Comparison of ENCODE assay signal across 1 cellular context in genomic region chr11:69193151-69193550, GRCh38.
TF ChIP-seq lines count a peak whose summit lies in the region.

No MANE protein-coding gene starts in this region.

TF ChIP-seq in SK-N-SH treated with all-trans-retinoic acid at 6 μM for 48 hours, 23 proteins besides CTCF, POLR2A, EP300 and RAD21 (continued from another document):
- TF ChIP-seq TSHZ2 (CRISPR knock-in tag; IDR thresholded peaks at IDR 0.05) (no peak), POU6F1 (CRISPR knock-in tag; IDR thresholded peaks at IDR 0.05; ENCODE audit: borderline replicate concordance, low read depth) (no peak), SNAI2 (CRISPR knock-in tag; IDR thresholded peaks at IDR 0.05) (no peak), ISL1 (CRISPR knock-in tag; IDR thresholded peaks at IDR 0.05) (no peak), ZNF70 (CRISPR knock-in tag; IDR thresholded peaks at IDR 0.05) (no peak), TCF4 (CRISPR knock-in tag; IDR thresholded peaks at IDR 0.05; ENCODE audit: borderline replicate concordance) (no peak)
TF ChIP-seq in SK-N-SH treated with all-trans-retinoic acid at 6 μM for 48 hours: peak in this region for 0.
